Comparison of ENCODE assay signal across 1 cellular context in genomic region chr4:182969651-182970279, GRCh38.
A peak's percentile ranks its signal among the peaks of the same experiment; 100 is the strongest.
TF ChIP-seq lines count a peak whose summit lies in the region.

No MANE protein-coding gene starts in this region.

TF ChIP-seq in K562, 482 proteins besides CTCF, POLR2A, EP300 and RAD21 (continued from another document and continues in another):
- TF ChIP-seq ZBTB40 (IDR thresholded peaks at IDR 0.05) (no peak), ZBTB40 (CRISPR knock-in tag; IDR thresholded peaks at IDR 0.05) (no peak), MED1 (CRISPR knock-in tag; IDR thresholded peaks at IDR 0.05; ENCODE audit: borderline replicate concordance) (no peak), ZNF639 (CRISPR knock-in tag; conservative IDR thresholded peaks at IDR 0.05 in 1 of 2, IDR thresholded peaks at IDR 0.05 in 1 of 2) (no peak; a peak in 1 of 4 replicates), CHAMP1 (IDR thresholded peaks at IDR 0.05) (peak; percentile 19; the same call in 1 of the 2 replicates), PML (IDR thresholded peaks at IDR 0.05; ENCODE audit: low read length) (peak; percentile 78), MCM2 (IDR thresholded peaks at IDR 0.05; ENCODE audit: low read depth) (no peak), ZNF395 (CRISPR knock-in tag; IDR thresholded peaks at IDR 0.05) (peak; percentile 54; the same call in 1 of the 2 replicates), MAX (CRISPR knock-in tag; IDR thresholded peaks at IDR 0.05) (peak; percentile 49), NFIC (IDR thresholded peaks at IDR 0.05) (peak; percentile 79), GATA2 (CRISPR knock-in tag; IDR thresholded peaks at IDR 0.05) (peak; percentile 73), KDM1A (IDR thresholded peaks at IDR 0.05) (peak; percentile 22 to 53; a peak in 3 of 4 replicates), RNF219 (CRISPR knock-in tag; IDR thresholded peaks at IDR 0.05) (no peak), NUFIP1 (IDR thresholded peaks at IDR 0.05; ENCODE audit: partially characterized antibody) (no peak), NFATC3 (IDR thresholded peaks at IDR 0.05) (no peak), SMARCA4 (IDR thresholded peaks at IDR 0.05) (peak; percentile 91), HOXB6 (CRISPR knock-in tag; IDR thresholded peaks at IDR 0.05; ENCODE audit: borderline replicate concordance) (no peak), CEBPZ (IDR thresholded peaks at IDR 0.05; ENCODE audit: borderline replicate concordance, low read depth, low read length) (no peak), SAFB (IDR thresholded peaks at IDR 0.05; ENCODE audit: borderline replicate concordance, low read depth, low read length) (no peak), HMGN3 (IDR thresholded peaks at IDR 0.05; ENCODE audit: borderline replicate concordance, extremely low read depth, insufficient read length, low read depth, low read length) (no peak), MNT (conservative IDR thresholded peaks at IDR 0.05) (0 out of 4 replicates have a peak, but pooled peaks have one; percentile 31 to 35), NCOA6 (IDR thresholded peaks at IDR 0.05) (no peak), RCOR1 (IDR thresholded peaks at IDR 0.05; ENCODE audit: borderline replicate concordance in 1 of 2, low read depth in 2 of 2, low read length in 2 of 2) (peak in 1 of 2 experiments; percentile 81; a peak in 2 of 4 replicates), CEBPB (tag; IDR thresholded peaks at IDR 0.05) (no peak), BHLHE40 (IDR thresholded peaks at IDR 0.05; ENCODE audit: low read length) (peak; percentile 27; the same call in 1 of the 2 replicates), KAT8 (IDR thresholded peaks at IDR 0.05; ENCODE audit: low read depth) (no peak), LEF1 (IDR thresholded peaks at IDR 0.05) (peak; percentile 45; the same call in 1 of the 2 replicates), PTTG1 (tag; IDR thresholded peaks at IDR 0.05; ENCODE audit: low read depth) (no peak), TBP (optimal IDR thresholded peaks at IDR 0.05; ENCODE audit: low read depth, low read length) (peak; percentile 17), KDM5B (IDR thresholded peaks at IDR 0.05; ENCODE audit: insufficient replicate concordance, low read depth, low read length) (peak; percentile 6), LCOR (CRISPR knock-in tag; IDR thresholded peaks at IDR 0.05) (peak; percentile 81)
